11 cellular contexts compared by ENCODE assay signal in the genomic region with DNA sequence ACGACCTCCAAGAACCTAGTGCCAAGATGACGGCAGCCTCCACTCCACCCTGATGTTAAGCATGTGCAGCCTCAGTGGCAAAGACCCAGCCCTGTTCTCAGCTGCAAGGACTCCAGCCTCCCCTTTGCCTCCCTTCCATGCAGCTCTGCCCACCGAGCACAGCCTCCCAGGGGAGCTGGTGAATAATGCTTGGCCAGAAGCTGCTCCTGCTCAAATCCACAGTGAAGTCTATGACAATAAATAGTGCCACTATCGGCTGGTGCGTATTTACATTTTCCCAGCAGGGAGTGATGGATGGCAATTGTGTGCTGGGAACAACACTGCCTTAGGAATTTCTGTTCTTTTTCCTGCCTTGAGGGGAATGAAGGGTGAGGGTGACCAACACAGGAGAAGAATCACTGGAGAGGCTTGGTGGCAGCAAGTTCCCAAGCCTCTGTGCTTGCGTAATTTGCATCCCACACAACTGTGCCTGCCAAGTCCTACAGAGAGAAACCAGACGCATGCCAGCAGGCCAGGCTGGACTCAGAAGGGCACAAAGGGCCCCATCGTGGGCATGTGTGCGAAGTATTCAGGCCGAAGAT. TPM values are rescaled to one million over a fixed set of nuclear protein-coding genes. Genes with fewer than 3 reads are reported as not detected.
DNase-seq lines count a peak whose midpoint lies in the region; ATAC-seq and TF ChIP-seq lines count a peak whose summit lies in the region.
"Had no signal": no experiment of that assay in that cellular context is flagged by ENCODE, and none has a peak within 500 bp of the region (broad histone marks: within the 10 kb centered on the region; RNA-seq: fewer than 3 reads in every experiment).

No MANE protein-coding gene starts in this region.

- no peak overlapping the region for H3K4me3 Mint-ChIP-seq in CD4-positive, alpha-beta T cell

- no peak for TF ChIP-seq CTCF in A673 (conservative IDR thresholded peaks at IDR 0.05; ENCODE audit: low read depth, low read length)
- TF ChIP-seq CTCF in fibroblast of pulmonary artery (IDR thresholded peaks at IDR 0.05; ENCODE audit: low read length, missing control alignments) = no peak
- TF ChIP-seq CTCF in BE2C (IDR thresholded peaks at IDR 0.05; ENCODE audit: low read depth, low read length) = no peak
- no peak for TF ChIP-seq CTCF in CD4-positive, alpha-beta T cell (IDR thresholded peaks at IDR 0.05)

- DNase-seq in A673 (ENCODE audit: low spot score) (peak; percentile 43), RPMI7951 (ENCODE audit: low read depth) (peak; percentile 14), fibroblast of pulmonary artery (ENCODE audit: low read depth) (peak; percentile 85), occipital lobe (lab: John Stamatoyannopoulos, UW) (peak; percentile 69), BE2C (no peak)
- DNase-seq in CD4-positive, alpha-beta T cell = no peak
- DNase-seq: central memory CD4-positive, alpha-beta T cell; NCI-H510A treated with DMSO at 0.1 percent for 48 hours had no signal

- no peaks in the 10 kb centered on the region for H3K36me3 ChIP-seq in A673 (ENCODE audit: insufficient read depth, low read length, poor library complexity, severe bottlenecking)
- H3K36me3 ChIP-seq in BE2C = no peaks in the 10 kb centered on the region

- H3K9me3 ChIP-seq in A673 (ENCODE audit: low read depth, low read length, poor library complexity, severe bottlenecking) = no peaks in the 10 kb centered on the region
- no peaks in the 10 kb centered on the region for H3K9me3 ChIP-seq in BE2C
- H3K9me3 ChIP-seq in CD4-positive, alpha-beta T cell (ENCODE audit: control insufficient read depth, low read length) = no peaks in the 10 kb centered on the region

- no peak overlapping the region for H3K4me3 ChIP-seq in A673 (ENCODE audit: low read depth, low read length, poor library complexity, severe bottlenecking)
- no peak overlapping the region for H3K4me3 ChIP-seq in fibroblast of pulmonary artery (replicated peaks; ENCODE audit: low read depth, low read length)
- H3K4me3 ChIP-seq in BE2C (ENCODE audit: low read depth, low read length) = no peak overlapping the region

- H3K27ac Mint-ChIP-seq in CD4-positive, alpha-beta T cell = no peak overlapping the region

- H3K27ac ChIP-seq in A673 (ENCODE audit: low read depth, low read length, poor library complexity, severe bottlenecking) = no peak overlapping the region
- no peak overlapping the region for H3K27ac ChIP-seq in CD4-positive, alpha-beta T cell (ENCODE audit: low read depth, low read length)
- H3K27ac ChIP-seq: C4-2B had no signal

- no peaks in the 10 kb centered on the region for H3K27me3 ChIP-seq in A673 (replicated peaks; ENCODE audit: insufficient read depth, low read depth, low read length, poor library complexity)
- peaks cover 5% of the 10 kb centered on the region for H3K27me3 ChIP-seq in BE2C
- H3K27me3 ChIP-seq in CD4-positive, alpha-beta T cell (ENCODE audit: control insufficient read depth, insufficient read depth, low read length) = no peaks in the 10 kb centered on the region

- intact Hi-C loops in A673 (cut with micrococcal nuclease; ENCODE audit: unreplicated experiment) = no loop called here
- intact Hi-C loops in CD4-positive, alpha-beta T cell (cut with DNase I, micrococcal nuclease) = no loop called here

- POLR2A ChIA-PET in A673 (lab: Charles Lee; ENCODE audit: low non-redundant PET) = no interaction called here
- POLR2A ChIA-PET in CD4-positive, alpha-beta T cell (lab: Charles Lee) = interaction anchor here (1.0 to 2.9 kb wide), 4 partner anchors 14 to 30 kb away, joined by 4 to 13 read pairs (median 4); a partner anchor contains a TSS

- CTCF ChIA-PET in A673 (lab: Charles Lee) = no interaction called here
- CTCF ChIA-PET in CD4-positive, alpha-beta T cell (lab: Charles Lee) = interaction anchor here (1.3 kb wide), 1 partner anchor 18 kb away, joined by 3 read pairs; no protein-coding TSS in a partner anchor

- H3K4me1 Mint-ChIP-seq in CD4-positive, alpha-beta T cell (ENCODE audit: low read depth) = peaks cover 30% of the 10 kb centered on the region

- no peaks in the 10 kb centered on the region for H3K9me3 Mint-ChIP-seq in CD4-positive, alpha-beta T cell

- no peaks in the 10 kb centered on the region for H3K27me3 Mint-ChIP-seq in CD4-positive, alpha-beta T cell

- no peaks in the 10 kb centered on the region for H3K4me1 ChIP-seq in A673 (ENCODE audit: insufficient read depth, low read length, poor library complexity, severe bottlenecking)
- H3K4me1 ChIP-seq in BE2C = no peaks in the 10 kb centered on the region

- no TSS peak for BruUV-seq in A673 (replicated peaks; lab: Mats Ljungman, UMichigan)

- ATAC-seq in HG03280 (IDR thresholded peaks at IDR 0.05; ENCODE audit: unreplicated experiment) = no peak
- ATAC-seq in CD4-positive, alpha-beta T cell (ENCODE audit: poor library complexity) = no peak
- no peak for ATAC-seq in HG03097 (IDR thresholded peaks at IDR 0.05; ENCODE audit: low FRiP score, unreplicated experiment)

- H3K36me3 Mint-ChIP-seq in CD4-positive, alpha-beta T cell (ENCODE audit: low read depth) = no peaks in the 10 kb centered on the region

RNA-seq across cellular contexts. Expression of a gene that starts 29.9 kb away (rescaled TPM):
- total RNA-seq in A673 (2021) = 0.45 and 0.59 TPM in 2 replicates
- not detected in 2 replicates for total RNA-seq in RPMI7951 (2014; rRNA removed; shearing (Covaris generic))
- 22.8 TPM for total RNA-seq in occipital lobe
- not detected for polyA plus RNA-seq in BE2C (2012; ENCODE audit: insufficient read depth, insufficient read length, low read depth)
- total RNA-seq in CD4-positive, alpha-beta T cell = 100 to 1,000 TPM; 129 to 138 TPM

RNA-seq across cellular contexts. Expression of a gene that starts 50.3 kb away (rescaled TPM):
- total RNA-seq in A673 (2021) (10.7 and 15.7 TPM in 2 replicates), occipital lobe (4.1 TPM)
- total RNA-seq in RPMI7951 (2014; rRNA removed; shearing (Covaris generic)) = under 0.01 TPM in 1 of 2 replicates, not detected in the other
- 0.34 TPM for polyA plus RNA-seq in BE2C (2012; ENCODE audit: insufficient read depth, insufficient read length, low read depth)
- total RNA-seq in CD4-positive, alpha-beta T cell = 1 to 10 TPM; 1.2 to 1.5 TPM

Comparison
In these comparisons a context has a peak if more than half of its experiments do, and no peak if none do; other contexts are left out.
1. DNase-seq: peak in A673 (single experiment), RPMI7951 (single experiment), fibroblast of pulmonary artery (single experiment) and occipital lobe (single experiment); none in BE2C (single experiment) and CD4-positive, alpha-beta T cell (0 of 10).
2. RNA of a gene that starts 29.9 kb away (total RNA-seq): 129 to 138 TPM in CD4-positive, alpha-beta T cell and 22.8 TPM in occipital lobe (single experiment); 0.45 to 0.59 TPM in A673 and not detected in RPMI7951; every median in the first group is over 10 times any median in the second.